29 cellular contexts compared by ENCODE assay signal in genomic region chr3:94645790-94646189, GRCh38.
"Had no signal": no experiment of that assay in that cellular context is flagged by ENCODE, and none has a peak within 500 bp of the region (broad histone marks: within the 10 kb centered on the region; RNA-seq: fewer than 3 reads in every experiment).

No MANE protein-coding gene starts in this region.

- H3K27me3 ChIP-seq: stomach, suprapubic skin, testis, thyroid gland, tibial artery, tibial nerve, transverse colon, upper lobe of left lung, upper lobe of right lung, uterus, vagina had no signal

- H3K27ac ChIP-seq: stomach, suprapubic skin, testis, thoracic aorta, thyroid gland, tibial artery, tibial nerve, transverse colon, upper lobe of left lung, upper lobe of right lung, uterus, vagina had no signal

- H3K27me3 Mint-ChIP-seq: stimulated activated memory B cell treated with anti-CD40 and anti-IgM and Interleukin-4, amounts not matched to agents 10 μg/mL and 1 μg/mL and 100 μg/mL, for 72 hours; stimulated activated naive B cell treated with anti-CD40 and anti-IgM and Interleukin-4, amounts not matched to agents 10 μg/mL and 1 μg/mL and 100 μg/mL, for 72 hours; stimulated activated naive CD8-positive, alpha-beta T cell treated with anti-CD3 and anti-CD28 coated beads, Interleukin-15, amount 100 ng/mL, for 72 hours; stimulated activated naive CD8-positive, alpha-beta T cell treated with anti-CD3 and anti-CD28 coated beads, Interleukin-15, Interleukin-2, amounts not matched to agents 100 ng/mL and 50 ng/mL, for 24 hours; type B pancreatic cell had no signal

- H3K36me3 Mint-ChIP-seq: stimulated activated effector memory CD8-positive, alpha-beta T cell treated with anti-CD3 and anti-CD28 coated beads, Interleukin-12 subunit alpha, Interleukin-12 subunit beta, amount 100 ng/mL, for 72 hours; stimulated activated memory B cell treated with anti-CD40 and anti-IgM and Interleukin-4, amounts not matched to agents 10 μg/mL and 1 μg/mL and 100 μg/mL, for 72 hours; stimulated activated naive B cell treated with anti-CD40 and anti-IgM and Interleukin-4, amounts not matched to agents 10 μg/mL and 1 μg/mL and 100 μg/mL, for 72 hours; type B pancreatic cell had no signal

- H3K27ac Mint-ChIP-seq: stimulated activated effector memory CD8-positive, alpha-beta T cell treated with anti-CD3 and anti-CD28 coated beads, Interleukin-12 subunit alpha, Interleukin-12 subunit beta, amount 100 ng/mL, for 72 hours; stimulated activated memory B cell treated with anti-CD40 and anti-IgM and Interleukin-4, amounts not matched to agents 10 μg/mL and 1 μg/mL and 100 μg/mL, for 72 hours; stimulated activated naive B cell treated with anti-CD40 and anti-IgM and Interleukin-4, amounts not matched to agents 10 μg/mL and 1 μg/mL and 100 μg/mL, for 72 hours; stimulated activated naive CD8-positive, alpha-beta T cell treated with anti-CD3 and anti-CD28 coated beads, Interleukin-15, amount 100 ng/mL, for 72 hours; stimulated activated naive CD8-positive, alpha-beta T cell treated with anti-CD3 and anti-CD28 coated beads, Interleukin-15, Interleukin-2, amounts not matched to agents 100 ng/mL and 50 ng/mL, for 24 hours; type B pancreatic cell had no signal

- ATAC-seq: stimulated activated effector memory CD8-positive, alpha-beta T cell treated with anti-CD3 and anti-CD28 coated beads, Interleukin-12 subunit alpha, Interleukin-12 subunit beta, amount 100 ng/mL, for 72 hours; stimulated activated memory B cell treated with anti-CD40 and anti-IgM and Interleukin-4, amounts not matched to agents 10 μg/mL and 1 μg/mL and 100 μg/mL, for 72 hours; stimulated activated naive B cell treated with anti-CD40 and anti-IgM and Interleukin-4, amounts not matched to agents 10 μg/mL and 1 μg/mL and 100 μg/mL, for 72 hours; stimulated activated naive CD8-positive, alpha-beta T cell treated with anti-CD3 and anti-CD28 coated beads, Interleukin-15, amount 100 ng/mL, for 72 hours; stimulated activated naive CD8-positive, alpha-beta T cell treated with anti-CD3 and anti-CD28 coated beads, Interleukin-15, Interleukin-2, amounts not matched to agents 100 U/mL and 50 U/mL, for 24 hours; upper lobe of right lung had no signal

- DNase-seq: stimulated activated CD4-positive, alpha-beta T cell treated with anti-CD3 and anti-CD28 coated beads, Interleukin-2, amount 100 ng/mL, for 48 hours; stimulated activated CD4-positive, alpha-beta T cell treated with anti-CD3 and anti-CD28 coated beads, Interleukin-4, amount 100 ng/mL, for 1 hour; stimulated activated CD4-positive, alpha-beta T cell treated with anti-CD3 and anti-CD28 coated beads, Interleukin-4, amount 100 ng/mL, for 24 hours; stimulated activated CD4-positive, alpha-beta T cell treated with anti-CD3 and anti-CD28 coated beads, Interleukin-4, amount 100 ng/mL, for 4 hours; stimulated activated CD8-positive, alpha-beta memory T cell treated with anti-CD3 and anti-CD28 coated beads, Interleukin-4, amount 100 ng/mL, for 48 hours; stimulated activated naive B cell treated with anti-CD40 and anti-IgM and Interleukin-4, amounts not matched to agents 10 μg/mL and 1 μg/mL and 100 μg/mL, for 72 hours; stimulated activated naive CD4-positive, alpha-beta T cell; stimulated activated naive CD4-positive, alpha-beta T cell treated with Interleukin-2 at 50 U/mL for 16 hours; stimulated activated naive CD8-positive, alpha-beta T cell treated with anti-CD3 and anti-CD28 coated beads, Interleukin-15, amount 100 ng/mL, for 72 hours; stimulated activated naive CD8-positive, alpha-beta T cell treated with anti-CD3 and anti-CD28 coated beads, Interleukin-15, Interleukin-2, amounts not matched to agents 100 U/mL and 50 U/mL, for 24 hours; stomach; substantia nigra; testis; thyroid gland; tibial artery; transverse colon; trophoblast cell; upper lobe of left lung; upper lobe of right lung; uterus had no signal

- FAIRE-seq: urothelium cell line had no signal

- H3K4me3 Mint-ChIP-seq: stimulated activated effector memory CD8-positive, alpha-beta T cell treated with anti-CD3 and anti-CD28 coated beads, Interleukin-12 subunit alpha, Interleukin-12 subunit beta, amount 100 ng/mL, for 72 hours; stimulated activated memory B cell treated with anti-CD40 and anti-IgM and Interleukin-4, amounts not matched to agents 10 μg/mL and 1 μg/mL and 100 μg/mL, for 72 hours; stimulated activated naive B cell treated with anti-CD40 and anti-IgM and Interleukin-4, amounts not matched to agents 10 μg/mL and 1 μg/mL and 100 μg/mL, for 72 hours; stimulated activated naive CD8-positive, alpha-beta T cell treated with anti-CD3 and anti-CD28 coated beads, Interleukin-15, amount 100 ng/mL, for 72 hours; stimulated activated naive CD8-positive, alpha-beta T cell treated with anti-CD3 and anti-CD28 coated beads, Interleukin-15, Interleukin-2, amounts not matched to agents 100 ng/mL and 50 ng/mL, for 24 hours; type B pancreatic cell had no signal

- H3K4me1 Mint-ChIP-seq: stimulated activated effector memory CD8-positive, alpha-beta T cell treated with anti-CD3 and anti-CD28 coated beads, Interleukin-12 subunit alpha, Interleukin-12 subunit beta, amount 100 ng/mL, for 72 hours; stimulated activated memory B cell treated with anti-CD40 and anti-IgM and Interleukin-4, amounts not matched to agents 10 μg/mL and 1 μg/mL and 100 μg/mL, for 72 hours; stimulated activated naive B cell treated with anti-CD40 and anti-IgM and Interleukin-4, amounts not matched to agents 10 μg/mL and 1 μg/mL and 100 μg/mL, for 72 hours; stimulated activated naive CD8-positive, alpha-beta T cell treated with anti-CD3 and anti-CD28 coated beads, Interleukin-15, amount 100 ng/mL, for 72 hours had no signal

- H3K4me3 ChIP-seq: stomach, suprapubic skin, testis, thoracic aorta, thyroid gland, tibial artery, tibial nerve, transverse colon, upper lobe of left lung, upper lobe of right lung, uterus, vagina had no signal

- H3K4me1 ChIP-seq: suprapubic skin, testis, thyroid gland, tibial artery, tibial nerve, upper lobe of right lung, uterus, vagina had no signal

- H3K9me3 ChIP-seq: stomach, testis, thoracic aorta, thyroid gland, tibial artery, tibial nerve, upper lobe of left lung, upper lobe of right lung, uterus, vagina had no signal

- H3K36me3 ChIP-seq: stomach, suprapubic skin, thoracic aorta, thyroid gland, tibial artery, tibial nerve, transverse colon, upper lobe of left lung, upper lobe of right lung, uterus, vagina had no signal
